ENCODE assay signal across 8 cellular contexts in the genomic region with DNA sequence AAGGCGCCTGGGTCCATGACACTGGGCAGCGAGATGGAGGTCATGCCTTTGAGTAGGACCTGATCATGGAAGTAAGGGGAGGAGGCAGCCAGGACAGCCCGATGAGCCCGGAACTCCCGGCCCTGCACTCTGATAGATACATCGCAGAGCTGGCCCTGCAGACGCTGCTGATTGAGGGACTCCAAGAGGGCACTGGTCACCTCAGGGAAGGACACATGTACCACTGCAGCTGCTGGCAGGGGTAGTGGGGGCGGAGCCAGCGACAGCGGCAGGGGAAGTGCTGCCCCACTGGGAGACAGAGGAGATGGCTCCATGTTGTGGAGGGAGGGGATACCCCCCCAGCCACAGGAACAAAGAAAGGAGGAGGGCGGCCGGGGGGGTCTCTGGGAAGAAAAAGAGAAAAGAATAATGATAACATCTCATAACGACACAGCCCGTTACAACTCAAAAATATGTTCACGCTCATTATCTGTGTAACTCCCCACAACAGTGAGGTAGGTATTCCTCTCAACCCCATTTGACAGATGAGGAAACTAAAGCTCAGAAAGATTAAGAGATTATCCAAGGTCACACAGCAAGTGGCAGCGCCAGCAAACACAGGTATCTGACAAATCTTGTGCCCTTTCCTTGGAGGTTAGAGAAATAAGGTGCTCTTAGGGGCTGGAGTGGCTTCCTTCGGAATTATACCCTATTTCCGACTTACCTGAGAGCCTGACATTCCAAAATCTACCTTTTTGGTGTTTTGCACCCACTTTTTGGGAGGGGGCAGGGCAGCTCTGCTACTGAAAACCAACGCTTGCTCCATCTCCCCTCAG.
DNase-seq lines count a peak whose midpoint lies in the region; ATAC-seq and TF ChIP-seq lines count a peak whose summit lies in the region.

No MANE protein-coding gene starts in this region.

- peaks cover 17 to 62% (median 48%) of the 10 kb centered on the region in 11 experiments; a peak in 21 of 22 replicates for H4K20me1 ChIP-seq in BLaER1 treated with 17β-estradiol and CSF1 and Interleukin-3, amounts not matched to agents 10 nM and 100 nM

- TF ChIP-seq CTCF in nephron (IDR thresholded peaks at IDR 0.05; ENCODE audit: unreplicated experiment in 3 of 3), result no peak

- intact Hi-C loops in dendritic cell treated with granulocyte-macrophage colony-stimulating factor and Interleukin-4, amounts not matched to agents 40 ng/mL and 50 ng/mL, for 4 days (cut with micrococcal nuclease), result no loop called here

- no peaks in the 10 kb centered on the region for H3K27me3 ChIP-seq in BLaER1 treated with 17β-estradiol and CSF1 and Interleukin-3, amounts not matched to agents 10 nM and 100 nM
- H3K27me3 ChIP-seq in NT2/D1 (ENCODE audit: insufficient read depth, insufficient read length), result no peaks in the 10 kb centered on the region

- H3K27me3 Mint-ChIP-seq in dendritic cell treated with granulocyte-macrophage colony-stimulating factor and Interleukin-4, amounts not matched to agents 40 ng/mL and 50 ng/mL, for 4 days, result no peaks in the 10 kb centered on the region
- H3K27me3 Mint-ChIP-seq in nephron (ENCODE audit: low read depth), result peaks cover 13% of the 10 kb centered on the region

- peak overlapping the region; percentile 98 for H3K27ac Mint-ChIP-seq in dendritic cell treated with granulocyte-macrophage colony-stimulating factor and Interleukin-4, amounts not matched to agents 40 ng/mL and 50 ng/mL, for 4 days
- peak overlapping the region; percentile 74 to 98 (median 91) for H3K27ac Mint-ChIP-seq in nephron

- H3K9me3 Mint-ChIP-seq in dendritic cell treated with granulocyte-macrophage colony-stimulating factor and Interleukin-4, amounts not matched to agents 40 ng/mL and 50 ng/mL, for 4 days, result no peaks in the 10 kb centered on the region
- no peaks in the 10 kb centered on the region for H3K9me3 Mint-ChIP-seq in nephron

- H3K9me3 ChIP-seq in BLaER1 treated with 17β-estradiol and CSF1 and Interleukin-3, amounts not matched to agents 10 nM and 100 nM (replicated peaks in 1 of 11), result no peaks in the 10 kb centered on the region
- H3K9me3 ChIP-seq in NT2/D1 (ENCODE audit: insufficient read depth, low read length), result no peaks in the 10 kb centered on the region

- H3K4me3 Mint-ChIP-seq in dendritic cell treated with granulocyte-macrophage colony-stimulating factor and Interleukin-4, amounts not matched to agents 40 ng/mL and 50 ng/mL, for 4 days, result peak overlapping the region; percentile 76
- H3K4me3 Mint-ChIP-seq in nephron, result peak overlapping the region; percentile 87 to 97 (median 97)

- peak overlapping the region; percentile 52 to 100 (median 96) for H3K4me2 ChIP-seq in BLaER1 treated with 17β-estradiol and CSF1 and Interleukin-3, amounts not matched to agents 10 nM and 100 nM

- H3K4me1 ChIP-seq in BLaER1 treated with 17β-estradiol and CSF1 and Interleukin-3, amounts not matched to agents 10 nM and 100 nM, result peaks cover 68 to 77% (median 76%) of the 10 kb centered on the region in 10 experiments
- peaks cover 14% of the 10 kb centered on the region for H3K4me1 ChIP-seq in NT2/D1 (ENCODE audit: insufficient read depth, insufficient read length)

- H3K9ac ChIP-seq in BLaER1 treated with 17β-estradiol and CSF1 and Interleukin-3, amounts not matched to agents 10 nM and 100 nM, result peak overlapping the region in 5 of 11 experiments; percentile 11 to 44 (median 33); a peak in 4 of 22 replicates
- no peak overlapping the region for H3K9ac ChIP-seq in NT2/D1 (ENCODE audit: insufficient read length, low read depth)

- peaks cover 78% of the 10 kb centered on the region for H3K4me1 Mint-ChIP-seq in dendritic cell treated with granulocyte-macrophage colony-stimulating factor and Interleukin-4, amounts not matched to agents 40 ng/mL and 50 ng/mL, for 4 days (ENCODE audit: low read depth)
- peaks cover 74% of the 10 kb centered on the region for H3K4me1 Mint-ChIP-seq in nephron

- peak overlapping the region in 3 of 11 experiments; percentile 1 to 20 (median 11); a peak in 4 of 22 replicates for H3K27ac ChIP-seq in BLaER1 treated with 17β-estradiol and CSF1 and Interleukin-3, amounts not matched to agents 10 nM and 100 nM

- DNase-seq in NT2/D1 (ENCODE audit: low read depth, low spot score), result no peak
- DNase-seq in stimulated activated CD4-positive, alpha-beta T cell treated with anti-CD3 and anti-CD28 coated beads, Interleukin-4, amount 100 ng/mL, for 4 hours, result no peak

- peak overlapping the region; percentile 44 to 73 (median 56); a peak in 19 of 20 replicates for H3K4me3 ChIP-seq in BLaER1 treated with 17β-estradiol and CSF1 and Interleukin-3, amounts not matched to agents 10 nM and 100 nM
- peak overlapping the region; percentile 25 for H3K4me3 ChIP-seq in NT2/D1 (ENCODE audit: insufficient read length, low read depth)

- no peak for ATAC-seq in HG03565 (IDR thresholded peaks at IDR 0.05; ENCODE audit: unreplicated experiment)
- no peak for ATAC-seq in HG03342 (IDR thresholded peaks at IDR 0.05; ENCODE audit: unreplicated experiment)
- ATAC-seq in HG03045 (IDR thresholded peaks at IDR 0.05; ENCODE audit: unreplicated experiment), result no peak

- peaks cover 30 to 46% (median 35%) of the 10 kb centered on the region in 11 experiments for H3K36me3 ChIP-seq in BLaER1 treated with 17β-estradiol and CSF1 and Interleukin-3, amounts not matched to agents 10 nM and 100 nM
- peaks cover 49% of the 10 kb centered on the region for H3K36me3 ChIP-seq in NT2/D1 (ENCODE audit: insufficient read depth, insufficient read length, low read length)

- H3K36me3 Mint-ChIP-seq in dendritic cell treated with granulocyte-macrophage colony-stimulating factor and Interleukin-4, amounts not matched to agents 40 ng/mL and 50 ng/mL, for 4 days (ENCODE audit: low read depth), result peaks cover 92% of the 10 kb centered on the region
- H3K36me3 Mint-ChIP-seq in nephron (ENCODE audit: low read depth), result peaks cover 25% of the 10 kb centered on the region
